1 cellular context compared by ENCODE assay signal in genomic region chr15:32029409-32029861, GRCh38.
TF ChIP-seq lines count a peak whose summit lies in the region.

No MANE protein-coding gene starts in this region.

TF ChIP-seq in HEK293, 187 proteins besides CTCF, POLR2A, EP300 and RAD21 (continued from another document):
- TF ChIP-seq ZNF280C (tag by site-specific recombination; IDR thresholded peaks at IDR 0.05) = no peak
- 0 out of 2 replicates have a peak, but pooled peaks have one; percentile 13 for TF ChIP-seq GLIS1 (tag by site-specific recombination; IDR thresholded peaks at IDR 0.05)
- TF ChIP-seq ZBTB1 (tag by site-specific recombination; IDR thresholded peaks at IDR 0.05) = no peak
- no peak for TF ChIP-seq ZNF239 (tag by site-specific recombination; IDR thresholded peaks at IDR 0.05)
- TF ChIP-seq ZNF600 (tag by site-specific recombination; IDR thresholded peaks at IDR 0.05) = peak; percentile 44; the same call in 1 of the 2 replicates
- peak; percentile 6 for TF ChIP-seq ZBTB26 (tag by site-specific recombination; optimal IDR thresholded peaks at IDR 0.05)
- TF ChIP-seq ZNF544 (tag by site-specific recombination; IDR thresholded peaks at IDR 0.05) = no peak
- TF ChIP-seq OSR2 (tag by site-specific recombination; IDR thresholded peaks at IDR 0.05) = peak; percentile 39; the same call in 1 of the 2 replicates
- TF ChIP-seq ZNF114 (tag by site-specific recombination; IDR thresholded peaks at IDR 0.05) = no peak
- peak; percentile 69 for TF ChIP-seq ZNF335 (tag by site-specific recombination; conservative IDR thresholded peaks at IDR 0.05)
